21 cellular contexts compared by ENCODE assay signal in genomic region chr6:11773581-11773980, GRCh38. TPM values are rescaled to one million over a fixed set of nuclear protein-coding genes. Genes with fewer than 3 reads are reported as not detected.
"Had no signal": no experiment of that assay in that cellular context is flagged by ENCODE, and none has a peak within 500 bp of the region (broad histone marks: within the 10 kb centered on the region; RNA-seq: fewer than 3 reads in every experiment).

No MANE protein-coding gene starts in this region.

- H3K27me3 ChIP-seq: gastrocnemius medialis, neutrophil, stomach, transverse colon had no signal

- H3K4me3 ChIP-seq: gastrocnemius medialis, heart right ventricle, lower lobe of right lung, psoas muscle, stomach, thoracic aorta, transverse colon had no signal

- H3K36me3 ChIP-seq: gastrocnemius medialis, heart right ventricle, lower lobe of right lung, neutrophil, stomach, thoracic aorta, transverse colon had no signal

- H3K9me3 ChIP-seq: gastrocnemius medialis, heart right ventricle, lower lobe of right lung, neutrophil, psoas muscle, stomach, thoracic aorta, transverse colon had no signal

- DNase-seq: cerebellar nuclear complex; effector CD4-positive, alpha-beta T cell; gastrocnemius medialis; heart right ventricle; hypothalamus; lower lobe of right lung; mesendoderm; naive thymus-derived CD4-positive, alpha-beta T cell; nephron progenitor cell; psoas muscle; retina; stimulated activated CD4-positive, alpha-beta T cell treated with anti-CD3 and anti-CD28 coated beads, Interleukin-12 subunit alpha, Interleukin-12 subunit beta, amount 100 ng/mL, for 4 hours; stimulated activated naive CD4-positive, alpha-beta T cell; stomach; substantia nigra; transverse colon had no signal

- H3K27ac ChIP-seq: gastrocnemius medialis, heart right ventricle, lower lobe of right lung, neutrophil, psoas muscle, stomach, thoracic aorta, transverse colon had no signal

- H3K4me1 ChIP-seq: psoas muscle had no signal

- H3K4me3 Mint-ChIP-seq: naive thymus-derived CD4-positive, alpha-beta T cell; nephron progenitor cell had no signal

- H3K9me3 Mint-ChIP-seq: naive thymus-derived CD4-positive, alpha-beta T cell; nephron progenitor cell had no signal

- H3K27ac Mint-ChIP-seq: naive thymus-derived CD4-positive, alpha-beta T cell; nephron progenitor cell had no signal

- H3K36me3 Mint-ChIP-seq: naive thymus-derived CD4-positive, alpha-beta T cell had no signal

- ATAC-seq: esophagus mucosa, gastrocnemius medialis, heart right ventricle, left lobe of liver, lower lobe of right lung, psoas muscle, sciatic nerve had no signal

RNA-seq across cellular contexts. Expression of gene ADTRP, which starts 5.0 kb away (rescaled TPM):
- total RNA-seq: psoas muscle, thoracic aorta had no signal
